Comparison of ENCODE assay signal across 20 cellular contexts in the genomic region with DNA sequence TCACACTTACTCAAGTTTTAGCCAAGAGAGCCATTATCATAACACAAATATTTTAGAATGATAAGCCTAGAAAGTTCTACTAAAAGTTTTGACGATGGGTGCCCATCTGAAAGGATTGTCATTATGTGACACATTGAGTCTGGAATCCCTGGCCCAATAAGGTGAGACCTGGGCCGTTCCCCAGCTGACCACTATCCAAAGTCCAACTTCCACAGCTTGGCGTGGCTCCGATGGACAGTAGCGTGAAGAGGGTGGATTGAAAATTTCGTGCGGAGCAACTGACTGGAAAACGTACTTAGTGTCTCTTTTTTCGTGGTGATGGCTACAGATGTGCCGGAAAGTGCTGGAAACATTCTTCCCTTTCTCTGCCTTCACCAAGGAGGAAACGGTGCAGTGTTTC.
"Had no signal": no experiment of that assay in that cellular context is flagged by ENCODE, and none has a peak within 500 bp of the region (broad histone marks: within the 10 kb centered on the region; RNA-seq: fewer than 3 reads in every experiment).

No MANE protein-coding gene starts in this region.

- H2AFZ ChIP-seq: hepatocyte had no signal

- FAIRE-seq: endothelial cell of umbilical vein had no signal

- H3K79me2 ChIP-seq: hepatocyte had no signal

- ATAC-seq: foreskin keratinocyte, left colon, natural killer cell, psoas muscle, sciatic nerve had no signal

- H3K4me2 ChIP-seq: hepatocyte had no signal

- H3K9me3 Mint-ChIP-seq: mesothelial cell of epicardium, natural killer cell had no signal

- H3K9me3 ChIP-seq: psoas muscle, spleen, stomach, thoracic aorta had no signal

- H3K36me3 Mint-ChIP-seq: mesothelial cell of epicardium, natural killer cell had no signal

- H3K4me1 ChIP-seq: foreskin keratinocyte, psoas muscle had no signal

- H3K4me3 Mint-ChIP-seq: mesothelial cell of epicardium, natural killer cell had no signal

- H3K4me1 Mint-ChIP-seq: natural killer cell had no signal

- H3K27ac ChIP-seq: foreskin keratinocyte, hepatocyte, psoas muscle, spleen, stomach, thoracic aorta had no signal

- DNase-seq: erythroblast; foreskin keratinocyte; head of caudate nucleus; left colon; mammary epithelial cell; natural killer cell; psoas muscle; retina; spleen; stimulated activated CD4-positive, alpha-beta T cell treated with anti-CD3 and anti-CD28 coated beads, Interleukin-2, amount 100 ng/mL, for 24 hours; stimulated activated CD4-positive, alpha-beta T cell treated with anti-CD3 and anti-CD28 coated beads, Interleukin-4, amount 100 ng/mL, for 4 hours; stimulated activated naive CD4-positive, alpha-beta T cell; stomach; substantia nigra; trophoblast cell had no signal

- H3K36me3 ChIP-seq: spleen, stomach, thoracic aorta had no signal

- H3K27me3 ChIP-seq: foreskin keratinocyte, hepatocyte, stomach had no signal

- H3K4me3 ChIP-seq: hepatocyte, psoas muscle, spleen, stomach, thoracic aorta had no signal

- H3K27ac Mint-ChIP-seq: natural killer cell had no signal
